Comparison of ENCODE assay signal across 24 cellular contexts in the genomic region with DNA sequence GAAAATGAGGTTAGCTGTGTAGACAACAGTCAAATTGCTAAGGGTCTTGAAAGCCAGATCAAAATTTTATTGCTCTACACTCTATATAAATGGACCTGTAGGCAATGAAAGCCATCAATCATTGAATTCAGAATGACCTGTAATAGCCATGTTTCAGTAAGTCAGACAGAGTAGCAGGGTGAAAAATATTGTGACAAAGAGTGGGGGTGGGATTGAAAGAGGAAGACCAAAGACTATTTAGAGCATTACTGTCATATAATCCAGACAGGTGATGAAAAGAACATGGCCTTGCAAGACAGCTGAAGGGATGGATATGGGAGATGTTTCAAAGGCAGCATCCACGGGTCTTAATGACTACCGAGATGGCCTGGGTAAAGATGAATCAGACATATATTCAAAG.
"Had no signal": no experiment of that assay in that cellular context is flagged by ENCODE, and none has a peak within 500 bp of the region (broad histone marks: within the 10 kb centered on the region; RNA-seq: fewer than 3 reads in every experiment).

No MANE protein-coding gene starts in this region.

- H3K27ac Mint-ChIP-seq: mesothelial cell of epicardium; natural killer cell; progenitor cell of endocrine pancreas; stimulated activated effector memory CD8-positive, alpha-beta T cell treated with anti-CD3 and anti-CD28 coated beads, Interleukin-12 subunit alpha, Interleukin-12 subunit beta, amount 100 ng/mL, for 72 hours had no signal

- H3K4me3 ChIP-seq: dorsolateral prefrontal cortex, lung, right lobe of liver, smooth muscle cell, stomach, thyroid gland, vagina had no signal

- H3K27me3 Mint-ChIP-seq: progenitor cell of endocrine pancreas had no signal

- H3K4me1 Mint-ChIP-seq: mesothelial cell of epicardium, neural crest cell had no signal

- H3K4me3 Mint-ChIP-seq: mesothelial cell of epicardium; natural killer cell; neural crest cell; stimulated activated effector memory CD8-positive, alpha-beta T cell treated with anti-CD3 and anti-CD28 coated beads, Interleukin-12 subunit alpha, Interleukin-12 subunit beta, amount 100 ng/mL, for 72 hours had no signal

- H3K27me3 ChIP-seq: dorsolateral prefrontal cortex, neutrophil, right lobe of liver, stomach, thyroid gland, vagina had no signal

- FAIRE-seq: colon, frontal cortex, kidney had no signal

- H3K27ac ChIP-seq: neutrophil, parathyroid adenoma, right lobe of liver, stomach, thyroid gland, vagina had no signal

- H3K9me3 Mint-ChIP-seq: natural killer cell; stimulated activated effector memory CD8-positive, alpha-beta T cell treated with anti-CD3 and anti-CD28 coated beads, Interleukin-12 subunit alpha, Interleukin-12 subunit beta, amount 100 ng/mL, for 72 hours had no signal

- H3K9me3 ChIP-seq: neutrophil, right lobe of liver, stomach, thyroid gland, vagina had no signal

- ATAC-seq: left lobe of liver, natural killer cell, right lobe of liver had no signal

- H3K36me3 ChIP-seq: neutrophil, right lobe of liver, thyroid gland had no signal

- H3K4me1 ChIP-seq: parathyroid adenoma, right lobe of liver, stomach, thyroid gland, vagina had no signal

- DNase-seq: dorsolateral prefrontal cortex; effector CD4-positive, alpha-beta T cell; hypothalamus; kidney; mesenchymal stem cell; natural killer cell; right lobe of liver; stimulated activated CD4-positive, alpha-beta T cell treated with anti-CD3 and anti-CD28 coated beads, Interleukin-2, amount 100 ng/mL, for 24 hours; stimulated activated CD4-positive, alpha-beta T cell treated with anti-CD3 and anti-CD28 coated beads, Interleukin-4, amount 100 ng/mL, for 24 hours; stomach; thyroid gland; trophoblast cell had no signal

- H3K36me3 Mint-ChIP-seq: natural killer cell had no signal
